1 cellular context compared by ENCODE assay signal in the genomic region with DNA sequence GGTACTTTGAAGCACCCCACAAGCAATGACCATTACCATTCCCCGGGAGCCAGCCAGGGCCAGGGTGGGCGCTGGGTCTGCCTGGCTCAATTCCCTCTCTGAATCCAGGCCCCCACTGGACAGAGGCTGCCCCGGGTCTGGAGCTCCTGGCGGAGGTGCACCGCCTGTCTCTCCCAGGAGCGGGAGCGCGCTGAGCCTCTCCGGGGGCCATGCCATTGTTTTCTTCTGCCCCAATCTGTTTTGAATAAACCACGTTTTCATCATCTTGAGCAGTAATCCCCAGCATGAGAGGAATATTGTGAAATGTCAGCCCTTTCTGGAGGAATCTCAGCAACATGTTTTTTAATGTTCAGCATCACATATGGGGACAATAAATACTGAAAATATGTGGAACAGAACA.
TF ChIP-seq lines count a peak whose summit lies in the region.

No MANE protein-coding gene starts in this region.

TF ChIP-seq in IMR-90, 13 proteins besides CTCF, POLR2A, EP300 and RAD21:
- peak; percentile 38 for TF ChIP-seq CEBPB (IDR thresholded peaks at IDR 0.05; ENCODE audit: low read depth, low read length)
- TF ChIP-seq MAZ (IDR thresholded peaks at IDR 0.05; ENCODE audit: borderline replicate concordance, low read depth, low read length) = no peak
